Comparison of ENCODE assay signal across 8 cellular contexts in genomic region chr11:74592441-74593362, GRCh38. TPM values are rescaled to one million over a fixed set of nuclear protein-coding genes. Genes with fewer than 3 reads are reported as not detected.
DNase-seq lines count a peak whose midpoint lies in the region; ATAC-seq, FAIRE-seq and TF ChIP-seq lines count a peak whose summit lies in the region.

Gene POLD3 (plus strand): TSS chr11:74592582. CDS start chr11:74592659, 77 bp downstream.

- DNase-seq in GM18507 (ENCODE audit: extremely low spot score, insufficient read length, low read depth) (peak; percentile 73), NCI-H2029 (lab: John Stamatoyannopoulos, UW) (peak; percentile 93), T-helper 22 cell (ENCODE audit: low read depth) (peak; percentile 88), ascending aorta (ENCODE audit: low spot score in 2 of 2) (peak; percentile 65 to 96), right cardiac atrium (peak; percentile 95 to 98 (median 98)), putamen (ENCODE audit: low spot score) (peak; percentile 91), uterus (peak; percentile 91 to 94)

- H3K27me3 ChIP-seq in ascending aorta (no peaks in the 10 kb centered on the region), right cardiac atrium (ENCODE audit: control insufficient read depth, insufficient read depth) (no peaks in the 10 kb centered on the region), uterus (no peaks in the 10 kb centered on the region)

- H3K27ac ChIP-seq in ascending aorta (peak within 1 kb of the TSS; percentile 65 to 69), right cardiac atrium (ENCODE audit: low read length) (peak within 1 kb of the TSS; percentile 61), uterus (peak within 1 kb of the TSS; percentile 58 to 81)

- H3K4me3 ChIP-seq in ascending aorta (peak within 1 kb of the TSS; percentile 70 to 91), right cardiac atrium (ENCODE audit: low read length) (peak within 1 kb of the TSS; percentile 87), uterus (peak within 1 kb of the TSS; percentile 70 to 92)

- H3K4me1 ChIP-seq in ascending aorta: no peaks in the 10 kb centered on the region
- no peaks in the 10 kb centered on the region for H3K4me1 ChIP-seq in right cardiac atrium (ENCODE audit: control insufficient read depth, insufficient read depth, low read length)
- H3K4me1 ChIP-seq in uterus: peaks cover 0 to 5% of the 10 kb centered on the region in 2 donors

- H3K9me3 ChIP-seq in ascending aorta: no peaks in the 10 kb centered on the region
- no peaks in the 10 kb centered on the region for H3K9me3 ChIP-seq in right cardiac atrium (ENCODE audit: control insufficient read depth, low read length)
- H3K9me3 ChIP-seq in uterus: no peaks in the 10 kb centered on the region

- peak in 1 of 2 donors; percentile 54 for TF ChIP-seq POLR2A in uterus (IDR thresholded peaks at IDR 0.05)

- ATAC-seq in HG02981 (IDR thresholded peaks at IDR 0.05; ENCODE audit: unreplicated experiment) (peak; percentile 88), right cardiac atrium (peak; percentile 99)

- WGBS in right cardiac atrium: under 1% methylated on average over 63 of the region's 63 CpGs

- TF ChIP-seq CTCF in ascending aorta (IDR thresholded peaks at IDR 0.05): no peak
- peak in 2 of 4 experiments; percentile 12 to 22 for TF ChIP-seq CTCF in uterus (IDR thresholded peaks at IDR 0.05)

- peaks cover 0 to 15% of the 10 kb centered on the region in 2 donors for H3K36me3 ChIP-seq in ascending aorta
- no peaks in the 10 kb centered on the region for H3K36me3 ChIP-seq in uterus

- peak; percentile 79 for FAIRE-seq in GM18507 (lab: Jason Lieb, UNC)

- intact Hi-C loops in ascending aorta (cut with DNase I): loop anchor here (10.0 kb wide), 1 partner anchor 98 kb away; the partner anchor contains the start of gene LIPT2
- intact Hi-C loops in right cardiac atrium (cut with DNase I): no loop called here
- intact Hi-C loops in uterus (cut with DNase I; ENCODE audit: low total_unique reads): no loop called here

RNA-seq across cellular contexts. Expression of gene POLD3, which starts in this region (rescaled TPM):
- total RNA-seq in ascending aorta: 10.3 TPM
- total RNA-seq in right cardiac atrium: 1 to 10 TPM; 6.3 to 9.3 (median 7.8) TPM
- polyA plus RNA-seq in right cardiac atrium: 4.4 TPM
- 10 to 100 TPM; 10.3 to 32.1 (median 21.3) TPM for total RNA-seq in uterus

Comparison
In these comparisons a context has a peak if more than half of its experiments do, and no peak if none do; other contexts are left out.
1. Peak in every context shown above with its lines: DNase-seq, ATAC-seq, H3K4me3 ChIP-seq and H3K27ac ChIP-seq.